In genomic region chr17:81666342-81667191, GRCh38 we compare ENCODE assay signal across 8 cellular contexts. TPM values are rescaled to one million over a fixed set of nuclear protein-coding genes. Genes with fewer than 3 reads are reported as not detected.
DNase-seq lines count a peak whose midpoint lies in the region; ATAC-seq and TF ChIP-seq lines count a peak whose summit lies in the region.

A gene with protein sequence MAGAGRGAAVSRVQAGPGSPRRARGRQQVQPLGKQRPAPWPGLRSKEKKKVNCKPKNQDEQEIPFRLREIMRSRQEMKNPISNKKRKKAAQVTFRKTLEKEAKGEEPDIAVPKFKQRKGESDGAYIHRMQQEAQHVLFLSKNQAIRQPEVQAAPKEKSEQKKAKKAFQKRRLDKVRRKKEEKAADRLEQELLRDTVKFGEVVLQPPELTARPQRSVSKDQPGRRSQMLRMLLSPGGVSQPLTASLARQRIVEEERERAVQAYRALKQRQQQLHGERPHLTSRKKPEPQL (plus strand): TSS chr17:81666737. CDS start chr17:81666767, 30 bp downstream.
Gene OXLD1, minus strand, starts transcription at chr17:81666605. Its CDS starts 28 bp downstream, at chr17:81666577.

- H3K4me3 ChIP-seq in H7 (ENCODE audit: insufficient read depth, low read depth, low read length) = peak within 1 kb of the TSS; percentile 97
- peak within 1 kb of the TSS; percentile 90 for H3K4me3 ChIP-seq in fibroblast of the aortic adventitia (ENCODE audit: low read depth, low read length)

- H3K27ac Mint-ChIP-seq in nephron = peak within 1 kb of the TSS; percentile 88 to 96 (median 94)

- H3K36me3 Mint-ChIP-seq in nephron (ENCODE audit: low read depth) = peaks cover 17% of the 10 kb centered on the region

- peak; percentile 97 for TF ChIP-seq POLR2A in Raji (IDR thresholded peaks at IDR 0.05; ENCODE audit: insufficient read depth, low read depth, low read length)

- peak within 1 kb of the TSS; percentile 92 to 95 (median 94) for H3K4me3 Mint-ChIP-seq in nephron

- H3K4me1 Mint-ChIP-seq in nephron = peaks cover 21% of the 10 kb centered on the region

- H3K27me3 ChIP-seq in H7 (ENCODE audit: control insufficient read depth, insufficient read depth, low read length) = no peaks in the 10 kb centered on the region

- no peaks in the 10 kb centered on the region for H3K9me3 Mint-ChIP-seq in nephron

- DNase-seq in ELR (ENCODE audit: low read depth) = peak; percentile 99
- DNase-seq in H7 = peak; percentile 100
- DNase-seq in M059J (ENCODE audit: low read depth) = peak; percentile 94
- peak; percentile 90 for DNase-seq in activated T-helper 9 cell treated with anti-CD3 and anti-CD28 coated beads, Interleukin-2, amount 50 U/mL, for 16 hours (ENCODE audit: low read depth)
- peak; percentile 95 for DNase-seq in fibroblast of the aortic adventitia (ENCODE audit: low read depth)
- peak; percentile 97 for DNase-seq in stimulated activated naive CD8-positive, alpha-beta T cell treated with anti-CD3 and anti-CD28 coated beads, Interleukin-15, Interleukin-2, amounts not matched to agents 100 U/mL and 50 U/mL, for 24 hours

- peaks cover 26% of the 10 kb centered on the region for H3K36me3 ChIP-seq in H7 (replicated peaks; ENCODE audit: control insufficient read depth, insufficient read depth, low read length)

- TF ChIP-seq CTCF in fibroblast of the aortic adventitia (IDR thresholded peaks at IDR 0.05; ENCODE audit: insufficient read depth, low read length) = no peak
- no peak for TF ChIP-seq CTCF in nephron (IDR thresholded peaks at IDR 0.05; ENCODE audit: unreplicated experiment in 3 of 3)

- ATAC-seq in stimulated activated naive CD8-positive, alpha-beta T cell treated with anti-CD3 and anti-CD28 coated beads, Interleukin-15, Interleukin-2, amounts not matched to agents 100 U/mL and 50 U/mL, for 24 hours = peak; percentile 94

- no peaks in the 10 kb centered on the region for H3K27me3 Mint-ChIP-seq in nephron (ENCODE audit: low read depth)

RNA-seq across cellular contexts. Expression of the first gene that starts in this region (rescaled TPM):
- total RNA-seq in H7 (2014; rRNA removed; shearing (Covaris generic)) = 40.7 and 49.7 TPM in 2 replicates
- 14.6 and 32.1 TPM in 2 replicates for total RNA-seq in M059J (2014; rRNA removed; shearing (Covaris generic))
- 7.0 and 12.0 TPM in 2 replicates for total RNA-seq in fibroblast of the aortic adventitia (ENCODE audit: low replicate concordance)

RNA-seq across cellular contexts. Expression of gene OXLD1, which starts in this region (rescaled TPM):
- total RNA-seq in H7 (2014; rRNA removed; shearing (Covaris generic)) = 100 and 115 TPM in 2 replicates
- 39.3 and 48.3 TPM in 2 replicates for total RNA-seq in M059J (2014; rRNA removed; shearing (Covaris generic))
- 20.7 and 22.2 TPM in 2 replicates for total RNA-seq in fibroblast of the aortic adventitia (ENCODE audit: low replicate concordance)

Comparison
In these comparisons a context has a peak if more than half of its experiments do, and no peak if none do; other contexts are left out.
1. Peak in every context shown above with its lines: DNase-seq, ATAC-seq and H3K4me3 ChIP-seq.